In the genomic region with DNA sequence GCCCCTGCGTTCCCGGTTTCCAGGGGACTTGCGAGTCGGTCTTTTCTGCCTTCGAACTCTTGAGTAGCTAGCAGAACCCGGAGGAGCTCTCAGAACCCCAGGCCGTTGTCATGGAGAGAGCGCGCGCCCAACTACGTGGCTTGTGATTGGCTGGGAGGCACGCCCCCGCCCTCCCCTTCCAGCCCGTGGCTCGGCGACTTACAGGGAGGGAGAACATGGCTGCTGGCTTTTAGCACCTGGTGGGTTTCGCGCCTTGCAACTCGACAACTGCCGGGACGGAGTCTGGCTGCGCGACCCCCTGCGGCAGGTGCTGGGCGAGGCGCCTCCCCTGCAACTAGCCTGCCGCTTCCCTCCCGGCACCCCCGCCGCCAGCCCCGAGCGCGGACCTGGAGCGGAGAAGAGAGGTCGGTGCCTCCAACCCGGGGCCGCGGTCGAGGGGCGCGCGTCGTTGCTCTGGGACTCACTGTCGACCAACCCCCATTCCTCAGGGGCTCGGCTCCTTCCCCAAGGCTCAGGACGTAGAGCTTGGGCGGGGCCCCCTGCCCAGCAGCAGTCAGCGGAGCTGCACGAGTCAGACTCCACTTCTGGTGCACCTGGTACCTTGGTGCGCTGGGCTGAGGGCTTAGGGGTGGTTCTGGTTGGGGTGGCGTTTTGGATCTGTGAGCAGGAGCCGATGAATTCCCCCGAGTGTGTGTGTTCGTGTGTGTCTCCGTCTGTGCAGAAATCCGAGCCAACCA, we compare ENCODE assay signal across 8 cellular contexts. TPM values are rescaled to one million over a fixed set of nuclear protein-coding genes. Genes with fewer than 3 reads are reported as not detected.
DNase-seq lines count a peak whose midpoint lies in the region; ATAC-seq and TF ChIP-seq lines count a peak whose summit lies in the region.

No MANE protein-coding gene starts in this region.

- TF ChIP-seq CTCF in fibroblast of villous mesenchyme (IDR thresholded peaks at IDR 0.05; ENCODE audit: insufficient read depth, low read depth, low read length): no peak
- TF ChIP-seq CTCF in neural crest cell (conservative IDR thresholded peaks at IDR 0.05): no peak

- H3K27me3 Mint-ChIP-seq in neural crest cell (ENCODE audit: low read depth): peaks cover 3% of the 10 kb centered on the region
- H3K27me3 Mint-ChIP-seq in stimulated activated naive CD8-positive, alpha-beta T cell treated with anti-CD3 and anti-CD28 coated beads, Interleukin-15, amount 100 ng/mL, for 72 hours: no peaks in the 10 kb centered on the region

- peaks cover 23% of the 10 kb centered on the region for H3K4me1 Mint-ChIP-seq in neural crest cell
- peaks cover 33% of the 10 kb centered on the region for H3K4me1 Mint-ChIP-seq in stimulated activated naive CD8-positive, alpha-beta T cell treated with anti-CD3 and anti-CD28 coated beads, Interleukin-15, amount 100 ng/mL, for 72 hours

- ATAC-seq in GM21515 (IDR thresholded peaks at IDR 0.05; ENCODE audit: unreplicated experiment): peak; percentile 88
- ATAC-seq in stimulated activated naive CD8-positive, alpha-beta T cell treated with anti-CD3 and anti-CD28 coated beads, Interleukin-15, amount 100 ng/mL, for 72 hours: peak; percentile 95

- H3K4me3 ChIP-seq in Jurkat, Clone E6-1 (ENCODE audit: low read length): peak overlapping the region; percentile 62
- H3K4me3 ChIP-seq in fibroblast of villous mesenchyme (ENCODE audit: low read depth, low read length): peak overlapping the region; percentile 65

- H3K27ac Mint-ChIP-seq in neural crest cell (ENCODE audit: unreplicated experiment): peak overlapping the region; percentile 27
- H3K27ac Mint-ChIP-seq in stimulated activated naive CD8-positive, alpha-beta T cell treated with anti-CD3 and anti-CD28 coated beads, Interleukin-15, amount 100 ng/mL, for 72 hours: peak overlapping the region; percentile 36 to 82

- DNase-seq in COLO829 (ENCODE audit: low spot score) (peak; percentile 78), RPMI7951 (ENCODE audit: low read depth) (peak; percentile 86), fibroblast of villous mesenchyme (ENCODE audit: low read depth) (peak; percentile 79), neural crest cell (ENCODE audit: low read depth, low spot score) (peak; percentile 73)
- DNase-seq in Jurkat, Clone E6-1 (ENCODE audit: low read depth, low spot score): peak; percentile 85
- peak; percentile 96 for DNase-seq in activated effector memory CD4-positive, alpha-beta T cell treated with anti-CD3 and anti-CD28 coated beads, Interleukin-2, amount 50 U/mL, for 16 hours
- peak; percentile 85 to 90 for DNase-seq in stimulated activated naive CD8-positive, alpha-beta T cell treated with anti-CD3 and anti-CD28 coated beads, Interleukin-15, amount 100 ng/mL, for 72 hours

- H3K4me3 Mint-ChIP-seq in neural crest cell: peak overlapping the region; percentile 88
- peak overlapping the region; percentile 91 to 97 for H3K4me3 Mint-ChIP-seq in stimulated activated naive CD8-positive, alpha-beta T cell treated with anti-CD3 and anti-CD28 coated beads, Interleukin-15, amount 100 ng/mL, for 72 hours

- H3K36me3 Mint-ChIP-seq in neural crest cell (ENCODE audit: low read depth): peaks cover 26% of the 10 kb centered on the region

- H3K9me3 Mint-ChIP-seq in neural crest cell: peaks cover 27% of the 10 kb centered on the region
- peaks cover 9 to 11% of the 10 kb centered on the region in 2 donors for H3K9me3 Mint-ChIP-seq in stimulated activated naive CD8-positive, alpha-beta T cell treated with anti-CD3 and anti-CD28 coated beads, Interleukin-15, amount 100 ng/mL, for 72 hours

RNA-seq across cellular contexts. Expression of a gene that starts 9.0 kb away (rescaled TPM):
- 22.2 TPM for polyA plus RNA-seq in Jurkat, Clone E6-1 (2012; ENCODE audit: insufficient read depth, insufficient read length)
- total RNA-seq in RPMI7951 (2014; rRNA removed; shearing (Covaris generic)): 16.3 and 18.4 TPM in 2 replicates
- 20.9 and 22.5 TPM in 2 replicates for total RNA-seq in fibroblast of villous mesenchyme
- total RNA-seq in neural crest cell: 56.2 and 56.4 TPM in 2 replicates

Comparison
In these comparisons a context has a peak if more than half of its experiments do, and no peak if none do; other contexts are left out.
1. Peak in every context shown above with its lines: DNase-seq, ATAC-seq and H3K4me3 ChIP-seq.